16 cellular contexts compared by ENCODE assay signal in the genomic region with DNA sequence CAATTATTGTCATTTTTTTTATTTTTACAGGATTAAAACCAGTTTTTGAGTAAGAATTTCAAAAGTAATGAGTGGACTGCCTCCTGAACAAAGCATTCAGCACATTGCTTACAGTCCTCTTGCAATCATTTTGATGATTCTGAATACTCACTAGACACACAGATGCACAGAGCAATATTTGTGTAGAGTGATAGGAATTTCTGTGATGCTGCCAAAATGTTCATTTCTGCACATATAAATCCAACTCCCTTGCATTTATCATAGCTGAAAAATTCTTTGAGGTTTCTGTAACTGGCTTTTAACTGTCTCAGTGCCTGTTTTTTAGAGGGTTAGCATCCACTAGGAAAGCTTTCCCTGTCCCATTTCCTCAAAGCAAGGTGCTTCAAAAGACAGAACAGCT.
A peak's percentile ranks its signal among the peaks of the same experiment; 100 is the strongest.
DNase-seq lines count a peak whose midpoint lies in the region; ATAC-seq and TF ChIP-seq lines count a peak whose summit lies in the region.
"Had no signal": no experiment of that assay in that cellular context is flagged by ENCODE, and none has a peak within 500 bp of the region (broad histone marks: within the 10 kb centered on the region; RNA-seq: fewer than 3 reads in every experiment).

No MANE protein-coding gene starts in this region.

- H3K4me3 ChIP-seq in RWPE2 (ENCODE audit: severe bottlenecking), result no peak overlapping the region
- H3K4me3 ChIP-seq in fibroblast of mammary gland (ENCODE audit: control insufficient read depth, low read depth, low read length), result no peak overlapping the region
- H3K4me3 ChIP-seq: colonic mucosa, spleen had no signal

- no peak for ATAC-seq in RWPE2 (ENCODE audit: low read depth)
- ATAC-seq in GM19023 (IDR thresholded peaks at IDR 0.05; ENCODE audit: unreplicated experiment), result no peak
- ATAC-seq: activated CD4-positive, CD25-positive, alpha-beta regulatory T cell treated with anti-CD3 and anti-CD28 coated beads, Interleukin-2, amount 50 U/mL, for 24 hours; activated T-helper 17 cell treated with anti-CD3 and anti-CD28 coated beads, Interleukin-2, amount 50 U/mL, for 72 hours had no signal

- H3K9me3 ChIP-seq in RWPE2 (ENCODE audit: severe bottlenecking), result no peaks in the 10 kb centered on the region
- H3K9me3 ChIP-seq: colonic mucosa, spleen had no signal

- H3K36me3 ChIP-seq in RWPE2 (ENCODE audit: low read depth), result no peaks in the 10 kb centered on the region
- H3K36me3 ChIP-seq: colonic mucosa, spleen had no signal

- peak overlapping the region; percentile 10 for H3K27ac ChIP-seq in RWPE2 (ENCODE audit: poor library complexity, severe bottlenecking)
- H3K27ac ChIP-seq: colonic mucosa, spleen had no signal

- TF ChIP-seq CTCF in RWPE2 (IDR thresholded peaks at IDR 0.05; ENCODE audit: poor library complexity, severe bottlenecking) (no peak), fibroblast of mammary gland (conservative IDR thresholded peaks at IDR 0.05; ENCODE audit: control insufficient read depth, insufficient read depth, low read depth, low read length) (no peak)

- H3K4me1 ChIP-seq in RWPE2 (ENCODE audit: insufficient read depth, poor library complexity, severe bottlenecking), result peaks cover 16% of the 10 kb centered on the region
- H3K4me1 ChIP-seq: colonic mucosa, spleen had no signal

- DNase-seq in GM04503 (ENCODE audit: low read depth) (peak; percentile 88), RWPE2 (ENCODE audit: low spot score) (no peak), fibroblast of mammary gland (ENCODE audit: low read depth) (peak; percentile 78), stromal cell of bone marrow (ENCODE audit: low read depth) (peak; percentile 63), occipital lobe (lab: John Stamatoyannopoulos, UW) (no peak), kidney tubule cell (ENCODE audit: low spot score) (no peak)
- DNase-seq: colonic mucosa, DMS53, kidney, NCI-H187 treated with DMSO at 0.1 percent for 48 hours, nephron progenitor cell, SIG-M5, spleen had no signal

- no peaks in the 10 kb centered on the region for H3K27me3 ChIP-seq in RWPE2 (ENCODE audit: insufficient read depth, poor library complexity, severe bottlenecking)
- H3K27me3 ChIP-seq: colonic mucosa, spleen had no signal

Comparison
In these comparisons a context has a peak if more than half of its experiments do, and no peak if none do; other contexts are left out.
1. DNase-seq: peak in GM04503 (single experiment), fibroblast of mammary gland (single experiment) and stromal cell of bone marrow (single experiment); none in RWPE2 (single experiment), occipital lobe (single experiment) and kidney tubule cell (single experiment).